20 cellular contexts compared by ENCODE assay signal in the genomic region with DNA sequence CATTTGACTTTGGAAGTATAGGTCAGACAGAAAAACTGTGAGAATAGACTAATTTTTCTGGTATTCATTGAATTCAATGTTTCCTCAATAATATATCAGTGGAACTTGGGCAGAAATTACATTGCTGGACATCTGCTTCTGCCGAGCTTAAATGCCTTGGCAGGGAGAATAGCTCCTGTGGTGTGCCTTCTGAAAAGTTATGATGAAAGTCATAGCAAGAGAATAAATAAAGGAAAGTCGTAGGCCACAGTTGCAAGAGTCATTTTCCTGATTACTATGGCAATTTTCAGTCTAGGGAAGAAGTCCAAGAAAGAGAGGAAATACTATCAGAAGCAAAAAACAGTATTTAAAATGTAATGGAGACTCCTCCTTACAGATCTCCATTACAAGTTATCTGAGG.
A peak's percentile ranks its signal among the peaks of the same experiment; 100 is the strongest.
DNase-seq lines count a peak whose midpoint lies in the region; ATAC-seq and TF ChIP-seq lines count a peak whose summit lies in the region.
"Had no signal": no experiment of that assay in that cellular context is flagged by ENCODE, and none has a peak within 500 bp of the region (broad histone marks: within the 10 kb centered on the region; RNA-seq: fewer than 3 reads in every experiment).

No MANE protein-coding gene starts in this region.

- H2BK15ac ChIP-seq in mesenchymal stem cell (ENCODE audit: low read depth, poor library complexity, severe bottlenecking): no peak overlapping the region

- H3K9ac ChIP-seq in trophoblast cell (ENCODE audit: low read length): no peak overlapping the region
- no peak overlapping the region for H3K9ac ChIP-seq in mesenchymal stem cell (ENCODE audit: low read length)
- H3K9ac ChIP-seq: BLaER1 had no signal

- TF ChIP-seq CTCF in chondrocyte (IDR thresholded peaks at IDR 0.05) (no peak), tibial nerve (IDR thresholded peaks at IDR 0.05) (no peak)

- no peaks in the 10 kb centered on the region for H3K4me1 ChIP-seq in trophoblast cell (ENCODE audit: control insufficient read depth in 1 of 2, insufficient read depth in 2 of 2, low read length in 2 of 2)
- H3K4me1 ChIP-seq in tibial nerve: peaks cover 0 to 8% (median 0%) of the 10 kb centered on the region in 4 donors
- H3K4me1 ChIP-seq in mesenchymal stem cell (ENCODE audit: control insufficient read depth, insufficient read depth, low read depth, low read length): no peaks in the 10 kb centered on the region
- H3K4me1 ChIP-seq: BE2C had no signal

- H4K91ac ChIP-seq in trophoblast cell (ENCODE audit: low read depth, low read length) (no peak overlapping the region), mesenchymal stem cell (ENCODE audit: low read length) (no peak overlapping the region)

- H3K18ac ChIP-seq in trophoblast cell (ENCODE audit: low read length) (no peak overlapping the region), mesenchymal stem cell (ENCODE audit: low read depth in 1 of 2, low read length in 2 of 2) (no peak overlapping the region)

- H3K14ac ChIP-seq in trophoblast cell (ENCODE audit: low read length) (no peak overlapping the region), mesenchymal stem cell (ENCODE audit: low read length in 2 of 2) (no peak overlapping the region)

- H3K23ac ChIP-seq in trophoblast cell (ENCODE audit: low read length) (no peak overlapping the region), mesenchymal stem cell (ENCODE audit: low read length in 2 of 2) (no peak overlapping the region)

- H3K9me3 Mint-ChIP-seq in chondrocyte (ENCODE audit: low read depth): peaks cover 10% of the 10 kb centered on the region

- H3K36me3 ChIP-seq in MG63 (no peaks in the 10 kb centered on the region), trophoblast cell (ENCODE audit: control insufficient read depth in 1 of 2, insufficient read depth in 2 of 2, low read length in 2 of 2) (no peaks in the 10 kb centered on the region), tibial nerve (no peaks in the 10 kb centered on the region), mesenchymal stem cell (ENCODE audit: control insufficient read depth in 1 of 2, insufficient read depth in 2 of 2, low read depth in 1 of 2, low read length in 2 of 2) (no peaks in the 10 kb centered on the region)
- H3K36me3 ChIP-seq: BE2C, BLaER1 had no signal

- H3K4me1 Mint-ChIP-seq in chondrocyte (ENCODE audit: low read depth): peaks cover 8% of the 10 kb centered on the region
- H3K4me1 Mint-ChIP-seq: CD14-positive monocyte; CD4-positive, alpha-beta memory T cell; CD4-positive, CD25-positive, alpha-beta regulatory T cell; CD8-positive, alpha-beta memory T cell had no signal

- ATAC-seq in GM18517 (IDR thresholded peaks at IDR 0.05; ENCODE audit: unreplicated experiment): no peak

- H3K27me3 Mint-ChIP-seq in chondrocyte (ENCODE audit: low read depth): no peaks in the 10 kb centered on the region
- H3K27me3 Mint-ChIP-seq: CD4-positive, alpha-beta memory T cell; CD4-positive, CD25-positive, alpha-beta regulatory T cell; CD8-positive, alpha-beta memory T cell had no signal

- H3K4me3 ChIP-seq in MG63: no peak overlapping the region
- no peak overlapping the region for H3K4me3 ChIP-seq in trophoblast cell (ENCODE audit: low read depth, low read length)
- H3K4me3 ChIP-seq in tibial nerve: no peak overlapping the region
- no peak overlapping the region for H3K4me3 ChIP-seq in mesenchymal stem cell (ENCODE audit: insufficient read depth in 1 of 2, low read depth in 1 of 2, low read length in 2 of 2)
- H3K4me3 ChIP-seq: BLaER1 had no signal

- H2AK5ac ChIP-seq in trophoblast cell (ENCODE audit: low read length) (no peak overlapping the region), mesenchymal stem cell (ENCODE audit: low read length, severe bottlenecking) (no peak overlapping the region)

- H3K4ac ChIP-seq in trophoblast cell (ENCODE audit: low read depth, low read length) (no peak overlapping the region), mesenchymal stem cell (ENCODE audit: low read depth in 1 of 2, low read length in 2 of 2) (no peak overlapping the region)

- DNase-seq in MG63 (peak; percentile 17), chondrocyte (ENCODE audit: low spot score) (no peak), fibroblast of gingiva (ENCODE audit: low read depth) (peak; percentile 5), fibroblast of the conjunctiva (ENCODE audit: low read depth) (peak; percentile 20), trophoblast cell (no peak), tibial nerve (ENCODE audit: low spot score in 2 of 2) (no peak), mesenchymal stem cell (no peak)
- DNase-seq: 8988T; ACHN; BE2C; C1 segment of cervical spinal cord; CD4-positive, alpha-beta memory T cell; CD4-positive, CD25-positive, alpha-beta regulatory T cell; CD8-positive, alpha-beta memory T cell; COR-L47; DMS79 treated with DMSO at 0.1 percent for 48 hours; GF-D8 had no signal

- H2BK5ac ChIP-seq in trophoblast cell (ENCODE audit: low read depth, low read length, poor library complexity) (no peak overlapping the region), mesenchymal stem cell (ENCODE audit: low read depth, low read length, poor library complexity, severe bottlenecking) (no peak overlapping the region)

- H3K79me1 ChIP-seq in trophoblast cell (ENCODE audit: low read length) (no peaks in the 10 kb centered on the region), mesenchymal stem cell (replicated peaks; ENCODE audit: low read length, poor library complexity, severe bottlenecking) (no peaks in the 10 kb centered on the region)

- H3K36me3 Mint-ChIP-seq in chondrocyte (ENCODE audit: low read depth): no peaks in the 10 kb centered on the region
- H3K36me3 Mint-ChIP-seq: CD14-positive monocyte; CD4-positive, alpha-beta memory T cell; CD4-positive, CD25-positive, alpha-beta regulatory T cell; CD8-positive, alpha-beta memory T cell had no signal

- no peak overlapping the region for H4K8ac ChIP-seq in trophoblast cell (ENCODE audit: low read depth, low read length)
- H4K8ac ChIP-seq in mesenchymal stem cell (ENCODE audit: low read length): no peak overlapping the region

- no peak overlapping the region for H3K4me3 Mint-ChIP-seq in chondrocyte (ENCODE audit: unreplicated experiment)
- H3K4me3 Mint-ChIP-seq: CD14-positive monocyte; CD4-positive, alpha-beta memory T cell; CD4-positive, CD25-positive, alpha-beta regulatory T cell; CD8-positive, alpha-beta memory T cell had no signal

- H3K9me3 ChIP-seq in MG63: no peaks in the 10 kb centered on the region
- no peaks in the 10 kb centered on the region for H3K9me3 ChIP-seq in trophoblast cell (ENCODE audit: insufficient read depth, low read depth, low read length)
- H3K9me3 ChIP-seq in tibial nerve: no peaks in the 10 kb centered on the region
- peaks cover 15% of the 10 kb centered on the region for H3K9me3 ChIP-seq in mesenchymal stem cell (ENCODE audit: control insufficient read depth, low read length)
- H3K9me3 ChIP-seq: BE2C, BLaER1 had no signal

- TF ChIP-seq EP300 in tibial nerve (IDR thresholded peaks at IDR 0.05): no peak

- H3K27me3 ChIP-seq in MG63 (no peaks in the 10 kb centered on the region), trophoblast cell (ENCODE audit: insufficient read depth, low read length) (no peaks in the 10 kb centered on the region), tibial nerve (no peaks in the 10 kb centered on the region), mesenchymal stem cell (ENCODE audit: control insufficient read depth in 1 of 2, insufficient read depth in 1 of 2, low read length in 2 of 2) (no peaks in the 10 kb centered on the region)
- H3K27me3 ChIP-seq: BE2C, BLaER1 had no signal

- no peak overlapping the region for H4K12ac ChIP-seq in trophoblast cell (ENCODE audit: low read depth, low read length)

- H2BK120ac ChIP-seq in trophoblast cell (ENCODE audit: insufficient read depth, low read length, poor library complexity) (no peak overlapping the region), mesenchymal stem cell (ENCODE audit: low read depth, low read length) (no peak overlapping the region)

- H2BK12ac ChIP-seq in trophoblast cell (ENCODE audit: low read length) (no peak overlapping the region), mesenchymal stem cell (ENCODE audit: low read length in 2 of 2) (no peak overlapping the region)

- H3K4me2 ChIP-seq in trophoblast cell (ENCODE audit: low read length) (no peak overlapping the region), mesenchymal stem cell (ENCODE audit: low read length, poor library complexity, severe bottlenecking) (no peak overlapping the region)
- H3K4me2 ChIP-seq: BLaER1 had no signal

- WGBS in trophoblast cell (ENCODE audit: extremely low coverage, insufficient coverage, insufficient read length): no CpG with 5 or more reads among the region's 2 CpGs
- 37 to 54% methylated on average over 2 of the region's 2 CpGs for WGBS in tibial nerve, 2 donors
- WGBS in mesenchymal stem cell: 97% methylated on average over 2 of the region's 2 CpGs

- H3K27ac ChIP-seq in trophoblast cell (ENCODE audit: low read depth, low read length) (no peak overlapping the region), tibial nerve (no peak overlapping the region), mesenchymal stem cell (ENCODE audit: low read length, poor library complexity, severe bottlenecking) (no peak overlapping the region)
- H3K27ac ChIP-seq: BLaER1 had no signal

- H2AFZ ChIP-seq in trophoblast cell (ENCODE audit: insufficient read depth, low read length, poor library complexity) (no peak overlapping the region), mesenchymal stem cell (ENCODE audit: low read depth, low read length) (no peak overlapping the region)

- H3K27ac Mint-ChIP-seq in chondrocyte (ENCODE audit: unreplicated experiment): peak overlapping the region; percentile 47
- H3K27ac Mint-ChIP-seq: CD14-positive monocyte; CD4-positive, alpha-beta memory T cell; CD4-positive, CD25-positive, alpha-beta regulatory T cell; CD8-positive, alpha-beta memory T cell had no signal

- TF ChIP-seq POLR2A in tibial nerve (IDR thresholded peaks at IDR 0.05): no peak

- H3K79me2 ChIP-seq in trophoblast cell (ENCODE audit: control insufficient read depth, insufficient read depth, low read length, poor library complexity): no peaks in the 10 kb centered on the region

Comparison
In these comparisons a context has a peak if more than half of its experiments do, and no peak if none do; other contexts are left out.
1. DNase-seq: peak in MG63 (single experiment), fibroblast of gingiva (single experiment) and fibroblast of the conjunctiva (single experiment); none in chondrocyte (single experiment), trophoblast cell (0 of 2), tibial nerve (0 of 2) and mesenchymal stem cell (single experiment).